In the genomic region with DNA sequence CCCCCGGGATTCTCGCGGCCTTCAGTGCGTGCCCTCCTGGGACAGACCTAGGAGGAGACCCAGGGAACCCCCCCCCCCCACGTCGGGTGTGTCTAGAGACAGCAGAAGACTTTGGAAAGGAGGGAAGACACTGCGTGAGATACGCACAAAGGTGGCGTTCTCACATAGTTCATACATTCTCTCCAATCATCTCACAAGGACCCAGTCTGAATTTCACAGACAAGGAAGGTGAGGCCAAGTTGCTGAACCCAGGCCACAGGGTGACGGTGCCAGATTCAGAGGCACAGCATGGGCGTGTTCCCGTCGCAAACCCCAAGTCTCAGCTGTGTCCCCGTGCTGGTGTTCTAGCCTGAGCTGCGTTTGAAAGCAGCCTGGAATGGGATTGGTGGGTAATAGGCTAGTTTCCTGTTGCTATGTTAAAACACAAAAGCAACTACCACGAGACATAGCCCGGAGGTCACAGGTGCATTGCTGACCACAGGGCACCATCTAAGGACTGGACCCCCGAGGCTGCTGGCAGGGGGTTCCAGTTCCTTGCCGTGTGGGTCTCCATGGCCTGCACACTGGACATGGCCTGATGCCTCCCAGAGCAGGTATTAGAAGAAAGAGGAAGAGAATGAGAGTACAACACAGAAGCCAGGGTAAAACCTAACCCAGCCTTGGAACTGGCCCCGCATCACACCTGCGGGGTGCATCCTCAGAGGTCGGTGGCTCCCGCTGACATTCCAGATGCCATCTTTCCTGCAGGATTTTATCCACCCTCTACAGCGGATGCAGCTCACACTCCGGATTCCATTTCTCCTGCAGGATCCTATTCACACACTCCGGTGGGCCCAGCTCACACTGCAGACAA, we compare ENCODE assay signal across 9 cellular contexts. TPM values are rescaled to one million over a fixed set of nuclear protein-coding genes. Genes with fewer than 3 reads are reported as not detected.
A peak's percentile ranks its signal among the peaks of the same experiment; 100 is the strongest.
DNase-seq lines count a peak whose midpoint lies in the region; ATAC-seq and TF ChIP-seq lines count a peak whose summit lies in the region.
"Had no signal": no experiment of that assay in that cellular context is flagged by ENCODE, and none has a peak within 500 bp of the region (broad histone marks: within the 10 kb centered on the region; RNA-seq: fewer than 3 reads in every experiment).

No MANE protein-coding gene starts in this region.

- peak overlapping the region; percentile 89 for H3K9ac ChIP-seq in fibroblast of lung (ENCODE audit: insufficient read depth, low read length)

- CTCF ChIA-PET in A673 (lab: Charles Lee) (interaction anchor here (0.6 kb wide), 1 partner anchor 88 kb away, joined by 3 read pairs; no protein-coding TSS in a partner anchor), Panc1 (lab: Charles Lee) (no interaction called here)

- TF ChIP-seq CTCF in A673 (conservative IDR thresholded peaks at IDR 0.05; ENCODE audit: low read depth, low read length) = no peak
- no peak for TF ChIP-seq CTCF in Panc1 (IDR thresholded peaks at IDR 0.05)
- TF ChIP-seq CTCF in fibroblast of lung (conservative IDR thresholded peaks at IDR 0.05 in 1 of 2, IDR thresholded peaks at IDR 0.05 in 1 of 2; ENCODE audit: low read depth in 1 of 2, low read length in 2 of 2) = no peak
- TF ChIP-seq CTCF in neural crest cell (conservative IDR thresholded peaks at IDR 0.05) = no peak

- peak overlapping the region; percentile 95 for H3K4me3 ChIP-seq in A673 (ENCODE audit: low read depth, low read length, poor library complexity, severe bottlenecking)
- H3K4me3 ChIP-seq in Panc1 (ENCODE audit: low read depth in 2 of 2, low read length in 2 of 2) = peak overlapping the region in 1 of 2 experiments; percentile 35; a peak in 1 of 4 replicates
- peak overlapping the region; percentile 71 to 77 (median 74) for H3K4me3 ChIP-seq in fibroblast of lung (replicated peaks in 1 of 4; ENCODE audit: control extremely low read depth in 1 of 4, insufficient read depth in 1 of 4, low read depth in 3 of 4, low read length in 4 of 4)

- H3K79me2 ChIP-seq in fibroblast of lung (ENCODE audit: control insufficient read depth, insufficient read depth, low read length) = peaks cover 24% of the 10 kb centered on the region

- H3K27ac Mint-ChIP-seq in neural crest cell (ENCODE audit: unreplicated experiment) = no peak overlapping the region
- H3K27ac Mint-ChIP-seq: dendritic cell treated with granulocyte-macrophage colony-stimulating factor and Interleukin-4, amounts not matched to agents 40 ng/mL and 50 ng/mL, for 4 days had no signal

- intact Hi-C loops in A673 (cut with micrococcal nuclease; ENCODE audit: unreplicated experiment) (loop anchor here (2.0 kb wide), 1 partner anchor 153 kb away; no protein-coding TSS in a partner anchor), Panc1 (cut with micrococcal nuclease; ENCODE audit: unreplicated experiment) (no loop called here)

- peak; percentile 37; the same call in 1 of the 2 replicates for ATAC-seq in Panc1
- no peak for ATAC-seq in HG03280 (IDR thresholded peaks at IDR 0.05; ENCODE audit: unreplicated experiment)
- no peak for ATAC-seq in GM19467 (IDR thresholded peaks at IDR 0.05; ENCODE audit: unreplicated experiment)
- no peak for ATAC-seq in activated CD4-positive, CD25-positive, alpha-beta regulatory T cell treated with anti-CD3 and anti-CD28 coated beads, Interleukin-2, amount 50 U/mL, for 24 hours

- H3K9me3 ChIP-seq in A673 (ENCODE audit: low read depth, low read length, poor library complexity, severe bottlenecking) = no peaks in the 10 kb centered on the region
- no peaks in the 10 kb centered on the region for H3K9me3 ChIP-seq in Panc1 (ENCODE audit: control insufficient read depth, insufficient read depth, low read depth, low read length)
- H3K9me3 ChIP-seq in fibroblast of lung (ENCODE audit: control insufficient read depth, insufficient read depth, low read depth, low read length) = no peaks in the 10 kb centered on the region

- no peak for DNase-seq in A673 (ENCODE audit: low spot score)
- no peak for DNase-seq in Panc1 (ENCODE audit: low read depth, low spot score)
- DNase-seq in fibroblast of lung (ENCODE audit: low read depth in 2 of 2) = no peak
- DNase-seq in neural crest cell (ENCODE audit: low read depth, low spot score) = no peak
- no peak for DNase-seq in NK-92 treated with Interleukin-12 subunit alpha and Interleukin-12 subunit beta, amount 100 ng/mL, for 24 hours (lab: John Stamatoyannopoulos, UW)

- peak overlapping the region; percentile 87 for H3K27ac ChIP-seq in A673 (ENCODE audit: low read depth, low read length, poor library complexity, severe bottlenecking)
- H3K27ac ChIP-seq in Panc1 (ENCODE audit: low read length) = peak overlapping the region; percentile 48; the same call in 1 of the 2 replicates
- peak overlapping the region; percentile 74 for H3K27ac ChIP-seq in fibroblast of lung (ENCODE audit: insufficient read depth, low read length)

- in situ Hi-C loops in Panc1 (cut with HindIII; ENCODE audit: low pct_unique_long_range_greater_than_20kb, low sequenced_read_pairs) = no loop called here

- H4K20me1 ChIP-seq in fibroblast of lung (ENCODE audit: control insufficient read depth, extremely low read depth, insufficient read depth, low read length) = no peaks in the 10 kb centered on the region

- peak overlapping the region; percentile 89 for H3K4me3 Mint-ChIP-seq in neural crest cell
- H3K4me3 Mint-ChIP-seq: dendritic cell treated with granulocyte-macrophage colony-stimulating factor and Interleukin-4, amounts not matched to agents 40 ng/mL and 50 ng/mL, for 4 days had no signal

- H3K27me3 Mint-ChIP-seq in neural crest cell (ENCODE audit: low read depth) = peaks cover 12% of the 10 kb centered on the region

- H3K27me3 ChIP-seq in A673 (replicated peaks; ENCODE audit: insufficient read depth, low read depth, low read length, poor library complexity) = no peaks in the 10 kb centered on the region
- H3K27me3 ChIP-seq in Panc1 (ENCODE audit: control insufficient read depth, insufficient read depth, low read length) = no peaks in the 10 kb centered on the region
- no peaks in the 10 kb centered on the region for H3K27me3 ChIP-seq in fibroblast of lung (ENCODE audit: control insufficient read depth, insufficient read depth, low read length)

- POLR2A ChIA-PET in A673 (lab: Charles Lee; ENCODE audit: low non-redundant PET) (no interaction called here), Panc1 (lab: Charles Lee) (no interaction called here)

- H3K4me2 ChIP-seq in fibroblast of lung (ENCODE audit: extremely low read depth, insufficient read depth, low read length) = peak overlapping the region; percentile 78

- no peak overlapping the region for H2AFZ ChIP-seq in fibroblast of lung (ENCODE audit: low read length)

- H3K4me1 ChIP-seq in A673 (ENCODE audit: insufficient read depth, low read length, poor library complexity, severe bottlenecking) (peaks cover 23% of the 10 kb centered on the region), Panc1 (ENCODE audit: control insufficient read depth, insufficient read depth, low read length) (no peaks in the 10 kb centered on the region), fibroblast of lung (ENCODE audit: control insufficient read depth, extremely low read depth, insufficient read depth, low read length) (peaks cover 18% of the 10 kb centered on the region)

- peaks cover 35% of the 10 kb centered on the region for H3K4me1 Mint-ChIP-seq in neural crest cell

- H3K36me3 ChIP-seq in A673 (ENCODE audit: insufficient read depth, low read length, poor library complexity, severe bottlenecking) (peaks cover 4% of the 10 kb centered on the region), Panc1 (ENCODE audit: control insufficient read depth, insufficient read depth, low read length) (no peaks in the 10 kb centered on the region), fibroblast of lung (ENCODE audit: control insufficient read depth, insufficient read depth, low read length) (no peaks in the 10 kb centered on the region)

- H3K36me3 Mint-ChIP-seq in neural crest cell (ENCODE audit: low read depth) = peaks cover 12% of the 10 kb centered on the region

- H3K9me3 Mint-ChIP-seq in neural crest cell = no peaks in the 10 kb centered on the region
- H3K9me3 Mint-ChIP-seq: dendritic cell treated with granulocyte-macrophage colony-stimulating factor and Interleukin-4, amounts not matched to agents 40 ng/mL and 50 ng/mL, for 4 days had no signal

- BruUV-seq in A673 (replicated peaks; lab: Mats Ljungman, UMichigan) (TSS peak; percentile 28), Panc1 (replicated peaks; lab: Mats Ljungman, UMichigan) (no TSS peak)

RNA-seq across cellular contexts. Expression of gene PXDN, which starts 1.1 kb away (rescaled TPM):
- total RNA-seq in A673 (2021) (162 and 175 TPM in 2 replicates), Panc1 (2021; ENCODE audit: unreplicated experiment) (2.5 TPM), fibroblast of lung (111 and 153 TPM in 2 replicates), neural crest cell (217 and 218 TPM in 2 replicates)
- polyA plus RNA-seq in Panc1 (2012; ENCODE audit: insufficient read length) = 4.5 TPM
- 160 and 298 TPM in 2 replicates for polyA plus RNA-seq in fibroblast of lung
- polyA plus RNA-seq in fibroblast of lung (2012) = 135 and 343 TPM in 2 replicates
- 231 and 511 TPM in 2 replicates for polyA minus RNA-seq in fibroblast of lung (ENCODE audit: low replicate concordance)

Comparison
In these comparisons a context has a peak if more than half of its experiments do, and no peak if none do; other contexts are left out.
1. RNA of gene PXDN, which starts 1.1 kb away (total RNA-seq): 217 to 218 TPM in neural crest cell, 162 to 175 TPM in A673 and 111 to 153 TPM in fibroblast of lung; 2.5 TPM in Panc1 (single experiment); every median in the first group is over 10 times any median in the second.
2. Peak in every context shown above with its lines, with median percentiles within 50 percentile points of each other: H3K27ac ChIP-seq.